In the genomic region with DNA sequence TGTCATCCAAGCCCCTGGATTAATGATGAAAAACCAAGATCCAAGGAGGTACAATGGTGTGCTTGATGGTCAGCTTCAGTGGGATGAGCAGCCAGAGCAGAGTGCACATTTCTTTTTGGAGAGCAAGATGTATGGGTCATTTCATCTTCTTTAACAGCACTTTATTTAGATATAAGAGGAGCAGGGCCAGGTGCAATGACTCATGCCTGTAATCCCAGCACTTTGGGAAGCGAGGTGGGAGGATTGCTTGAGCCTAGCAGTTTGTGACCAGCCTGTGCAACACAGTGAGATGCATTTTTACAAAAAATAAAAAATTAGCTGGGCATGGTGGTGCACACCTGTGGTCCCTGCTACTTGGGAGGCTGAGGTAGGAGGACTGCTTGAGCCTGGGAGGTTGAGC, we compare ENCODE assay signal across 22 cellular contexts. TPM values are rescaled to one million over a fixed set of nuclear protein-coding genes. Genes with fewer than 3 reads are reported as not detected.
DNase-seq lines count a peak whose midpoint lies in the region; ATAC-seq, FAIRE-seq and TF ChIP-seq lines count a peak whose summit lies in the region.
"Had no signal": no experiment of that assay in that cellular context is flagged by ENCODE, and none has a peak within 500 bp of the region (broad histone marks: within the 10 kb centered on the region; RNA-seq: fewer than 3 reads in every experiment).

No MANE protein-coding gene starts in this region.

- WGBS in mammary epithelial cell (ENCODE audit: low coverage, missing lambda C conversion rate): 55% methylated on average over 1 of the region's 1 CpG

- in situ Hi-C loops in mammary epithelial cell (cut with MboI; ENCODE audit: low sequenced_read_pairs in 2 of 2): no loop called here

- H3K79me2 ChIP-seq in mammary epithelial cell (ENCODE audit: insufficient read depth, low read length): peaks cover 5% of the 10 kb centered on the region

- H3K27ac ChIP-seq in mammary epithelial cell (ENCODE audit: insufficient read depth, low read depth, low read length): no peak overlapping the region
- H3K27ac ChIP-seq: 22Rv1, A549, C4-2B, HL-60 had no signal

- H3K27me3 Mint-ChIP-seq in MCF 10A (ENCODE audit: insufficient read depth, unreplicated experiment): peaks cover 19% of the 10 kb centered on the region
- H3K27me3 Mint-ChIP-seq in osteocyte (ENCODE audit: unreplicated experiment): no peaks in the 10 kb centered on the region
- no peaks in the 10 kb centered on the region for H3K27me3 Mint-ChIP-seq in glutamatergic neuron (ENCODE audit: unreplicated experiment)
- H3K27me3 Mint-ChIP-seq: CD4-positive, alpha-beta memory T cell had no signal

- intact Hi-C loops in MCF 10A (cut with micrococcal nuclease) (no loop called here), mammary epithelial cell (cut with micrococcal nuclease) (no loop called here)

- TF ChIP-seq CTCF in MCF 10A (IDR thresholded peaks at IDR 0.05; ENCODE audit: unreplicated experiment): no peak
- TF ChIP-seq CTCF in mammary epithelial cell (conservative IDR thresholded peaks at IDR 0.05 in 1 of 2, IDR thresholded peaks at IDR 0.05 in 1 of 2; ENCODE audit: extremely low read depth in 1 of 2, insufficient read depth in 1 of 2, low read depth in 1 of 2, low read length in 2 of 2): no peak
- no peak for TF ChIP-seq CTCF in osteocyte (IDR thresholded peaks at IDR 0.05)
- no peak for TF ChIP-seq CTCF in foreskin fibroblast (IDR thresholded peaks at IDR 0.05; ENCODE audit: low read depth, low read length)
- no peak for TF ChIP-seq CTCF in glutamatergic neuron (IDR thresholded peaks at IDR 0.05; ENCODE audit: partially characterized antibody, unreplicated experiment)

- peak; percentile 27 for FAIRE-seq in GM12892 (lab: Jason Lieb, UNC)
- FAIRE-seq: A549, G401.6, GM12891, GM18507, H54, K562 had no signal

- ATAC-seq in left lobe of liver: no peak
- ATAC-seq: A549, GM23338, K562 had no signal

- no peak overlapping the region for H3K9ac ChIP-seq in mammary epithelial cell (ENCODE audit: insufficient read depth, low read length)

- no peaks in the 10 kb centered on the region for H3K4me1 Mint-ChIP-seq in MCF 10A (ENCODE audit: insufficient read depth, unreplicated experiment)
- H3K4me1 Mint-ChIP-seq in osteocyte (ENCODE audit: unreplicated experiment): no peaks in the 10 kb centered on the region
- peaks cover 5% of the 10 kb centered on the region for H3K4me1 Mint-ChIP-seq in glutamatergic neuron (ENCODE audit: low read depth, unreplicated experiment)

- H4K20me1 ChIP-seq in mammary epithelial cell (ENCODE audit: insufficient read depth, low read length): no peaks in the 10 kb centered on the region

- H3K27me3 ChIP-seq in mammary epithelial cell (ENCODE audit: insufficient read depth, low read length): no peaks in the 10 kb centered on the region

- H3K36me3 ChIP-seq in mammary epithelial cell (ENCODE audit: insufficient read depth, low read length): peaks cover 2% of the 10 kb centered on the region

- TF ChIP-seq POLR2A in GM12892 (IDR thresholded peaks at IDR 0.05; ENCODE audit: low read depth, low read length): no peak

- BruUV-seq in MCF 10A (replicated peaks; lab: Mats Ljungman, UMichigan) (no TSS peak), mammary epithelial cell (replicated peaks; lab: Mats Ljungman, UMichigan) (no TSS peak)

- H3K9me3 Mint-ChIP-seq in MCF 10A (ENCODE audit: unreplicated experiment) (no peaks in the 10 kb centered on the region), osteocyte (ENCODE audit: unreplicated experiment) (no peaks in the 10 kb centered on the region), glutamatergic neuron (ENCODE audit: unreplicated experiment) (peaks cover 2% of the 10 kb centered on the region)
- H3K9me3 Mint-ChIP-seq: CD4-positive, alpha-beta memory T cell; GM23338 had no signal

- no peak overlapping the region for H3K4me2 ChIP-seq in mammary epithelial cell (ENCODE audit: insufficient read depth, low read depth, low read length)
- H3K4me2 ChIP-seq: A549, GM23338 had no signal

- H3K36me3 Mint-ChIP-seq in MCF 10A (ENCODE audit: insufficient read depth, unreplicated experiment): peaks cover 4% of the 10 kb centered on the region
- peaks cover 8% of the 10 kb centered on the region for H3K36me3 Mint-ChIP-seq in osteocyte (ENCODE audit: unreplicated experiment)
- no peaks in the 10 kb centered on the region for H3K36me3 Mint-ChIP-seq in glutamatergic neuron (ENCODE audit: unreplicated experiment)

- peak; percentile 8 for DNase-seq in MCF 10A (ENCODE audit: unreplicated experiment)
- DNase-seq in mammary epithelial cell: no peak
- DNase-seq in GM12892 (ENCODE audit: insufficient read length): no peak
- DNase-seq in LHCN-M2 (ENCODE audit: low read depth): peak; percentile 67
- DNase-seq in osteocyte (ENCODE audit: extremely low spot score, unreplicated experiment): peak; percentile 53
- no peak for DNase-seq in foreskin fibroblast
- no peak for DNase-seq in glutamatergic neuron
- DNase-seq in left lobe of liver (ENCODE audit: low spot score): no peak
- DNase-seq: AML-193; Calu3; CD4-positive, alpha-beta memory T cell; HCEC 1CT had no signal

- CTCF ChIA-PET in MCF 10A (lab: Yijun Ruan, JAX): interaction anchor here (0.8 kb wide), 1 partner anchor 10 kb away, joined by 5 read pairs; no protein-coding TSS in a partner anchor
- CTCF ChIA-PET in mammary epithelial cell (lab: Charles Lee; ENCODE audit: low non-redundant PET): no interaction called here

- H2AFZ ChIP-seq in mammary epithelial cell (ENCODE audit: low read depth, low read length): no peak overlapping the region
- H2AFZ ChIP-seq: GM23338 had no signal

- dilution Hi-C loops in mammary epithelial cell (cut with HindIII; ENCODE audit: low sequenced_read_pairs): no loop called here

- POLR2A ChIA-PET in MCF 10A (lab: Yijun Ruan, JAX): no interaction called here

- no peaks in the 10 kb centered on the region for H3K9me3 ChIP-seq in mammary epithelial cell (replicated peaks; ENCODE audit: insufficient read depth, low read length)
- H3K9me3 ChIP-seq: A549 had no signal

- H3K4me1 ChIP-seq in mammary epithelial cell (ENCODE audit: insufficient read depth, low read length): no peaks in the 10 kb centered on the region

- H3K4me3 Mint-ChIP-seq in MCF 10A (ENCODE audit: unreplicated experiment): no peak overlapping the region
- H3K4me3 Mint-ChIP-seq in osteocyte (ENCODE audit: unreplicated experiment): no peak overlapping the region
- H3K4me3 Mint-ChIP-seq in glutamatergic neuron (ENCODE audit: unreplicated experiment): no peak overlapping the region
- H3K4me3 Mint-ChIP-seq: CD4-positive, alpha-beta memory T cell; GM23338 had no signal

- H3K27ac Mint-ChIP-seq in MCF 10A (ENCODE audit: low read depth, unreplicated experiment) (no peak overlapping the region), osteocyte (ENCODE audit: unreplicated experiment) (no peak overlapping the region), glutamatergic neuron (ENCODE audit: unreplicated experiment) (no peak overlapping the region)
- H3K27ac Mint-ChIP-seq: GM23338 had no signal

- H3K4me3 ChIP-seq in mammary epithelial cell (replicated peaks in 1 of 3; ENCODE audit: insufficient read depth in 1 of 3, low read depth in 2 of 3, low read length in 3 of 3) (no peak overlapping the region), foreskin fibroblast (ENCODE audit: low read depth in 1 of 2, low read length in 2 of 2) (no peak overlapping the region)
- H3K4me3 ChIP-seq: A549, GM23338, K562 had no signal

RNA-seq across cellular contexts. Expression of a gene that starts 45.3 kb away (rescaled TPM):
- total RNA-seq in MCF 10A (2022) (not detected in 2 replicates), mammary epithelial cell (under 1 TPM in 1 of 2 donors, not detected in 1; under 0.01 TPM), LHCN-M2 (2014; rRNA removed) (not detected in 2 replicates), osteocyte (0.68 TPM in 1 of 2 replicates, not detected in the other), glutamatergic neuron (ENCODE audit: unreplicated experiment) (0.37 TPM), left lobe of liver (0.08 TPM)
- polyA plus RNA-seq in mammary epithelial cell: 0.05 TPM
- not detected for polyA minus RNA-seq in mammary epithelial cell
- polyA plus RNA-seq in GM12892 (2012; ENCODE audit: missing spikeins): not detected
- polyA plus RNA-seq in LHCN-M2 (2012): 0.07 TPM
- total RNA-seq: CD4-positive, alpha-beta memory T cell had no signal
- polyA plus RNA-seq: CD4-positive, alpha-beta memory T cell had no signal

Comparison
In these comparisons a context has a peak if more than half of its experiments do, and no peak if none do; other contexts are left out.
1. DNase-seq: peak in MCF 10A (single experiment), LHCN-M2 (single experiment) and osteocyte (single experiment); none in mammary epithelial cell (single experiment), GM12892 (single experiment), foreskin fibroblast (0 of 2), glutamatergic neuron (single experiment) and left lobe of liver (single experiment).